Comparison of ENCODE assay signal across 22 cellular contexts in genomic region chr2:25202290-25202689, GRCh38. TPM values are rescaled to one million over a fixed set of nuclear protein-coding genes. Genes with fewer than 3 reads are reported as not detected.
A peak's percentile ranks its signal among the peaks of the same experiment; 100 is the strongest.
DNase-seq lines count a peak whose midpoint lies in the region; ATAC-seq and TF ChIP-seq lines count a peak whose summit lies in the region.
"Had no signal": no experiment of that assay in that cellular context is flagged by ENCODE, and none has a peak within 500 bp of the region (broad histone marks: within the 10 kb centered on the region; RNA-seq: fewer than 3 reads in every experiment).

No MANE protein-coding gene starts in this region.

- CTCF ChIA-PET in activated CD8-positive, alpha-beta T cell treated with anti-CD3 and anti-CD28 coated beads, Interleukin-2, amount 10 ng/mL, durations not matched to agents 7 days and 5 days (lab: Charles Lee) = no interaction called here
- CTCF ChIA-PET in activated CD8-positive, alpha-beta T cell treated with anti-CD3 and anti-CD28 coated beads for 36 hours (lab: Charles Lee) = no interaction called here
- CTCF ChIA-PET in naive thymus-derived CD4-positive, alpha-beta T cell (lab: Charles Lee) = no interaction called here

- H3K4me1 ChIP-seq in naive thymus-derived CD4-positive, alpha-beta T cell (ENCODE audit: control insufficient read depth in 2 of 2, insufficient read depth in 2 of 2, low read length in 2 of 2) = peaks cover 0 to 7% of the 10 kb centered on the region in 2 donors

- no peak overlapping the region for H3K27ac ChIP-seq in naive thymus-derived CD4-positive, alpha-beta T cell (ENCODE audit: low read depth, low read length)

- no peaks in the 10 kb centered on the region for H3K36me3 ChIP-seq in naive thymus-derived CD4-positive, alpha-beta T cell (ENCODE audit: control insufficient read depth in 2 of 3, insufficient read depth in 3 of 3, low read length in 3 of 3)

- DNase-seq in activated CD8-positive, alpha-beta T cell treated with anti-CD3 and anti-CD28 coated beads, Interleukin-2, amount 10 ng/mL, durations not matched to agents 7 days and 5 days = no peak
- DNase-seq in activated CD8-positive, alpha-beta T cell treated with anti-CD3 and anti-CD28 coated beads for 36 hours = no peak
- DNase-seq in T-helper 17 cell (no peak), NCI-H524 treated with DMSO at 0.1 percent for 48 hours (lab: John Stamatoyannopoulos, UW) (no peak), GOT3 (lab: John Stamatoyannopoulos, UW) (no peak), NCI-H1694 (lab: John Stamatoyannopoulos, UW) (no peak)
- DNase-seq in naive thymus-derived CD4-positive, alpha-beta T cell = no peak
- DNase-seq: 8988T; CD4-positive, CD25-positive, alpha-beta regulatory T cell; DMS53; EL; NCI-H1092 treated with DMSO at 0.1 percent for 48 hours; NCI-H1694 treated with DMSO at 0.1 percent for 48 hours; NCI-H2227 treated with DMSO at 0.1 percent for 48 hours; NCI-H510A treated with DMSO at 0.1 percent for 48 hours; NCI-H82; OCI-M1; Right ventricle myocardium superior had no signal

- H3K9me3 ChIP-seq in T-helper 17 cell (ENCODE audit: control insufficient read depth, low read length, poor library complexity, severe bottlenecking) = no peaks in the 10 kb centered on the region
- no peaks in the 10 kb centered on the region for H3K9me3 ChIP-seq in naive thymus-derived CD4-positive, alpha-beta T cell (ENCODE audit: control insufficient read depth in 2 of 3, low read length in 3 of 3)

- no peaks in the 10 kb centered on the region for H3K36me3 Mint-ChIP-seq in activated CD8-positive, alpha-beta T cell treated with anti-CD3 and anti-CD28 coated beads, Interleukin-2, amount 10 ng/mL, durations not matched to agents 7 days and 5 days (ENCODE audit: low read depth)
- H3K36me3 Mint-ChIP-seq in activated CD8-positive, alpha-beta T cell treated with anti-CD3 and anti-CD28 coated beads for 36 hours (ENCODE audit: low read depth) = no peaks in the 10 kb centered on the region
- no peaks in the 10 kb centered on the region for H3K36me3 Mint-ChIP-seq in T-helper 17 cell (ENCODE audit: low read depth)
- no peaks in the 10 kb centered on the region for H3K36me3 Mint-ChIP-seq in naive thymus-derived CD4-positive, alpha-beta T cell
- H3K36me3 Mint-ChIP-seq: CD4-positive, CD25-positive, alpha-beta regulatory T cell; IgD-negative memory B cell had no signal

- POLR2A ChIA-PET in activated CD8-positive, alpha-beta T cell treated with anti-CD3 and anti-CD28 coated beads, Interleukin-2, amount 10 ng/mL, durations not matched to agents 7 days and 5 days (lab: Charles Lee) = no interaction called here
- POLR2A ChIA-PET in activated CD8-positive, alpha-beta T cell treated with anti-CD3 and anti-CD28 coated beads for 36 hours (lab: Charles Lee) = no interaction called here
- POLR2A ChIA-PET in naive thymus-derived CD4-positive, alpha-beta T cell (lab: Charles Lee) = no interaction called here

- peak; percentile 43 for ATAC-seq in activated CD8-positive, alpha-beta T cell treated with anti-CD3 and anti-CD28 coated beads, Interleukin-2, amount 10 ng/mL, durations not matched to agents 7 days and 5 days
- no peak for ATAC-seq in activated CD8-positive, alpha-beta T cell treated with anti-CD3 and anti-CD28 coated beads for 36 hours
- peak; percentile 28 for ATAC-seq in T-helper 17 cell
- ATAC-seq in naive thymus-derived CD4-positive, alpha-beta T cell = peak; percentile 27
- ATAC-seq in GM21786 (IDR thresholded peaks at IDR 0.05; ENCODE audit: unreplicated experiment) = no peak

- no peak overlapping the region for H3K4me3 ChIP-seq in naive thymus-derived CD4-positive, alpha-beta T cell (ENCODE audit: low read length)

- H3K27ac Mint-ChIP-seq in activated CD8-positive, alpha-beta T cell treated with anti-CD3 and anti-CD28 coated beads, Interleukin-2, amount 10 ng/mL, durations not matched to agents 7 days and 5 days = peak overlapping the region; percentile 20
- no peak overlapping the region for H3K27ac Mint-ChIP-seq in activated CD8-positive, alpha-beta T cell treated with anti-CD3 and anti-CD28 coated beads for 36 hours
- peak overlapping the region; percentile 2 for H3K27ac Mint-ChIP-seq in T-helper 17 cell
- no peak overlapping the region for H3K27ac Mint-ChIP-seq in naive thymus-derived CD4-positive, alpha-beta T cell
- H3K27ac Mint-ChIP-seq: CD4-positive, CD25-positive, alpha-beta regulatory T cell had no signal

- no peak for TF ChIP-seq CTCF in activated CD8-positive, alpha-beta T cell treated with anti-CD3 and anti-CD28 coated beads for 36 hours (IDR thresholded peaks at IDR 0.05)

- H3K9me3 Mint-ChIP-seq in activated CD8-positive, alpha-beta T cell treated with anti-CD3 and anti-CD28 coated beads, Interleukin-2, amount 10 ng/mL, durations not matched to agents 7 days and 5 days (ENCODE audit: insufficient read depth) = no peaks in the 10 kb centered on the region
- H3K9me3 Mint-ChIP-seq in activated CD8-positive, alpha-beta T cell treated with anti-CD3 and anti-CD28 coated beads for 36 hours = no peaks in the 10 kb centered on the region
- H3K9me3 Mint-ChIP-seq in naive thymus-derived CD4-positive, alpha-beta T cell = no peaks in the 10 kb centered on the region
- H3K9me3 Mint-ChIP-seq: CD4-positive, CD25-positive, alpha-beta regulatory T cell; IgD-negative memory B cell had no signal

- peaks cover 4% of the 10 kb centered on the region for H3K27me3 Mint-ChIP-seq in activated CD8-positive, alpha-beta T cell treated with anti-CD3 and anti-CD28 coated beads, Interleukin-2, amount 10 ng/mL, durations not matched to agents 7 days and 5 days (ENCODE audit: low read depth)
- no peaks in the 10 kb centered on the region for H3K27me3 Mint-ChIP-seq in activated CD8-positive, alpha-beta T cell treated with anti-CD3 and anti-CD28 coated beads for 36 hours
- H3K27me3 Mint-ChIP-seq in T-helper 17 cell = no peaks in the 10 kb centered on the region
- peaks cover 0 to 15% (median 0%) of the 10 kb centered on the region in 5 donors for H3K27me3 Mint-ChIP-seq in naive thymus-derived CD4-positive, alpha-beta T cell

- intact Hi-C loops in activated CD8-positive, alpha-beta T cell treated with anti-CD3 and anti-CD28 coated beads for 36 hours (cut with micrococcal nuclease) = no loop called here
- intact Hi-C loops in naive thymus-derived CD4-positive, alpha-beta T cell (cut with micrococcal nuclease) = no loop called here

- no peak overlapping the region for H3K4me3 Mint-ChIP-seq in activated CD8-positive, alpha-beta T cell treated with anti-CD3 and anti-CD28 coated beads, Interleukin-2, amount 10 ng/mL, durations not matched to agents 7 days and 5 days
- no peak overlapping the region for H3K4me3 Mint-ChIP-seq in activated CD8-positive, alpha-beta T cell treated with anti-CD3 and anti-CD28 coated beads for 36 hours
- peak overlapping the region; percentile 61 for H3K4me3 Mint-ChIP-seq in T-helper 17 cell
- H3K4me3 Mint-ChIP-seq in naive thymus-derived CD4-positive, alpha-beta T cell = peak overlapping the region in 5 of 10 donors; percentile 5 to 44 (median 31)
- H3K4me3 Mint-ChIP-seq: CD4-positive, CD25-positive, alpha-beta regulatory T cell had no signal

- H3K27me3 ChIP-seq in naive thymus-derived CD4-positive, alpha-beta T cell (ENCODE audit: control insufficient read depth in 2 of 2, insufficient read depth in 2 of 2, low read length in 2 of 2) = no peaks in the 10 kb centered on the region

- H3K4me1 Mint-ChIP-seq in activated CD8-positive, alpha-beta T cell treated with anti-CD3 and anti-CD28 coated beads, Interleukin-2, amount 10 ng/mL, durations not matched to agents 7 days and 5 days (ENCODE audit: low read depth) = peaks cover 27% of the 10 kb centered on the region
- H3K4me1 Mint-ChIP-seq in activated CD8-positive, alpha-beta T cell treated with anti-CD3 and anti-CD28 coated beads for 36 hours (ENCODE audit: low read depth) = peaks cover 13% of the 10 kb centered on the region
- peaks cover 7% of the 10 kb centered on the region for H3K4me1 Mint-ChIP-seq in T-helper 17 cell
- peaks cover 6 to 21% (median 15%) of the 10 kb centered on the region in 7 donors for H3K4me1 Mint-ChIP-seq in naive thymus-derived CD4-positive, alpha-beta T cell

RNA-seq across cellular contexts. Expression of gene POMC, which starts 33.9 kb away (rescaled TPM):
- total RNA-seq in activated CD8-positive, alpha-beta T cell treated with anti-CD3 and anti-CD28 coated beads, Interleukin-2, amount 10 ng/mL, durations not matched to agents 7 days and 5 days = 1 to 10 TPM; 2.1 to 3.4 TPM
- total RNA-seq in activated CD8-positive, alpha-beta T cell treated with anti-CD3 and anti-CD28 coated beads for 36 hours = 1 to 10 TPM; 5.1 to 5.5 TPM
- 1 to 10 TPM; 2.9 to 5.0 TPM for total RNA-seq in T-helper 17 cell
- 1 to 10 TPM; 3.5 to 7.7 (median 4.2) TPM for total RNA-seq in naive thymus-derived CD4-positive, alpha-beta T cell
- 10 to 100 TPM in 1 of 2 donors, 1 to 10 TPM in 1; 7.9 to 10.1 TPM for polyA plus RNA-seq in naive thymus-derived CD4-positive, alpha-beta T cell
- total RNA-seq: HT-29 had no signal
- polyA plus RNA-seq: AG04450 had no signal

Comparison
In these comparisons a context has a peak if more than half of its experiments do, and no peak if none do; other contexts are left out.
1. ATAC-seq: peak in activated CD8-positive, alpha-beta T cell treated with anti-CD3 and anti-CD28 coated beads, Interleukin-2, amount 10 ng/mL, durations not matched to agents 7 days and 5 days (single experiment), T-helper 17 cell (single experiment) and naive thymus-derived CD4-positive, alpha-beta T cell (single experiment); none in activated CD8-positive, alpha-beta T cell treated with anti-CD3 and anti-CD28 coated beads for 36 hours (single experiment) and GM21786 (single experiment).
2. H3K27ac Mint-ChIP-seq: peak in activated CD8-positive, alpha-beta T cell treated with anti-CD3 and anti-CD28 coated beads, Interleukin-2, amount 10 ng/mL, durations not matched to agents 7 days and 5 days (single experiment) and T-helper 17 cell (single experiment); none in activated CD8-positive, alpha-beta T cell treated with anti-CD3 and anti-CD28 coated beads for 36 hours (single experiment) and naive thymus-derived CD4-positive, alpha-beta T cell (0 of 9).